Comparison of ENCODE assay signal across 8 cellular contexts in the genomic region with DNA sequence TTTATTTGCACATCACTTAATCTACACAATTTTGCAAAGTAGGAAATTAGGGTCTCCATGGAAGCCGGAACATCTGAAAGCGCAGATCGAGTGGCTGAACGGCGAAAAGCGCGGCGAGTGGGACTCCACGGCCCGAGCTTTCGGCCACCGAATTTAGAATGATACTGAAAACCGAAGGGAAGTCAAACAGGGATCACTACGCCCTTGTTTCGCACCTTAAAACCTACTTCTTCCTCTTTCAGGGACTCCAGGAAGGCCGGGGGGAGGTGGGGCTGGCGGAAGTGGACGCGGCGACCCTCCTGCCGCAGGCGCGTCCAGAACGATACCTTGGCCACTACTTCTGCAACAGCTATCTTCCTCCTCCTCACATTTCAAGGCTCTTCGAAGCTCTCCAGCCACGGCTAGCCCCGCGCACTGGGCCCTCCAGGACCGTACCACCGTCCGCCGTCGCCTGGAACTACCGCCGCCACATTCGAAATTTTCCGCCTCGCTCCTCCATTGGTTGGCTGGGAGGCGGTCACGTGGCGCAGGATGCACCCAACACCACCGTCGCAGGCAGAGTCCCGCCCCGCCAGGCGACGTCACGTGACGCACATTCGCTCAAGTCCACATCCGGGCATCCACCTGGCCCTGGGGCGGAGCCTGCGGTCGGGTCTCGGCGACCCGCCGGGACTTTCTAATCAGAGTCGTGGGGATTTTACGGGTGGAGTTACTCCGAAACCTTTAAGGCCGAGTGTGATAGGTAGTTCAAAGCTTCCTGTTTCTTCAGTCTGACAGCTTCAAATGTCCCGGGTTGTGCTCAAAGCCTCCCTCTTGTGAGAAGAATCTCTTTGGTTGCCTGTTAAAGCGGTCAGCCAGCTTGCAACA. TPM values are rescaled to one million over a fixed set of nuclear protein-coding genes. Genes with fewer than 3 reads are reported as not detected.
DNase-seq lines count a peak whose midpoint lies in the region; ATAC-seq lines count a peak whose summit lies in the region.

Gene SGO1, minus strand, starts transcription at position 474 of the 867 bp plus-strand sequence. CDS start 2,179 bp downstream, outside the sequence.

- intact Hi-C loops in left colon (cut with DNase I, micrococcal nuclease): loop anchor here in 1 of 2 donors (5.0 kb wide), 2 partner anchors 149 to 239 kb away; partner anchors contain the start of gene RAB5A

- peak within 1 kb of the TSS; percentile 86 for H3K9ac ChIP-seq in BLaER1

- peak within 1 kb of the TSS; percentile 89 for H3K27ac ChIP-seq in BLaER1

- peaks cover 28% of the 10 kb centered on the region for H3K36me3 ChIP-seq in BLaER1

- no peaks in the 10 kb centered on the region for H3K9me3 ChIP-seq in BLaER1

- peak within 1 kb of the TSS; percentile 92 for H3K4me2 ChIP-seq in BLaER1

- H3K4me3 ChIP-seq in BLaER1: peak within 1 kb of the TSS; percentile 87

- H3K27me3 ChIP-seq in BLaER1: no peaks in the 10 kb centered on the region

- H4K20me1 ChIP-seq in BLaER1: no peaks in the 10 kb centered on the region

- H3K4me1 ChIP-seq in BLaER1: peaks cover 34% of the 10 kb centered on the region

- DNase-seq in NCI-H526 (lab: John Stamatoyannopoulos, UW) (peak; percentile 96 to 99), cortex of kidney (lab: John Stamatoyannopoulos, UW) (peak; percentile 85), left colon (peak; percentile 99 to 100)
- peak; percentile 100 for DNase-seq in activated CD4-positive, alpha-beta T cell treated with anti-CD3 and anti-CD28 coated beads for 48 hours
- DNase-seq in stimulated activated CD4-positive, alpha-beta T cell treated with anti-CD3 and anti-CD28 coated beads, Interleukin-1b, Interleukin-23, amount 100 ng/mL, for 48 hours: peak; percentile 99

- ATAC-seq in GM19324 (IDR thresholded peaks at IDR 0.05; ENCODE audit: low FRiP score, unreplicated experiment): peak; percentile 99
- peak; percentile 95 for ATAC-seq in HG03460 (IDR thresholded peaks at IDR 0.05; ENCODE audit: unreplicated experiment)
- ATAC-seq in left colon: peak; percentile 98

RNA-seq across cellular contexts. Expression of gene SGO1, which starts in this region (rescaled TPM):
- 1 to 10 TPM; 2.8 to 4.8 TPM for total RNA-seq in left colon

Comparison
In these comparisons a context has a peak if more than half of its experiments do, and no peak if none do; other contexts are left out.
1. Peak in every context shown above with its lines: DNase-seq, ATAC-seq, H3K4me3 ChIP-seq and H3K27ac ChIP-seq.